ENCODE assay signal across 8 cellular contexts in genomic region chr7:19442016-19442785, GRCh38.
A peak's percentile ranks its signal among the peaks of the same experiment; 100 is the strongest.
DNase-seq lines count a peak whose midpoint lies in the region; ATAC-seq and TF ChIP-seq lines count a peak whose summit lies in the region.

No MANE protein-coding gene starts in this region.

- POLR2A ChIA-PET in activated CD4-positive, alpha-beta T cell treated with anti-CD3 and anti-CD28 coated beads for 36 hours (lab: Charles Lee): no interaction called here

- no peak overlapping the region for H3K27ac ChIP-seq in adrenal gland
- H3K27ac ChIP-seq in neural progenitor cell: no peak overlapping the region

- in situ Hi-C loops in GM13977 (cut with MboI; ENCODE audit: low pct_unique_long_range_greater_than_20kb, low sequenced_read_pairs, unreplicated experiment): no loop called here

- no peak overlapping the region for H2AFZ ChIP-seq in neural progenitor cell (replicated peaks)

- H3K4me1 Mint-ChIP-seq in neural progenitor cell: peaks cover 8% of the 10 kb centered on the region
- no peaks in the 10 kb centered on the region for H3K4me1 Mint-ChIP-seq in activated CD4-positive, alpha-beta T cell treated with anti-CD3 and anti-CD28 coated beads for 36 hours
- H3K4me1 Mint-ChIP-seq in mesothelial cell of epicardium: peaks cover 8% of the 10 kb centered on the region

- no peak overlapping the region for H3K4me2 ChIP-seq in neural progenitor cell

- peak; percentile 40 for TF ChIP-seq CTCF in GM13977 (IDR thresholded peaks at IDR 0.05; ENCODE audit: extremely low read depth, insufficient read depth, missing control alignments)
- TF ChIP-seq CTCF in LNCaP clone FGC (IDR thresholded peaks at IDR 0.05; ENCODE audit: control insufficient read depth, extremely low read depth, insufficient read depth): peak; percentile 56
- TF ChIP-seq CTCF in adrenal gland (IDR thresholded peaks at IDR 0.05): peak in 5 of 6 experiments; percentile 12 to 52 (median 47)
- TF ChIP-seq CTCF in neural progenitor cell (IDR thresholded peaks at IDR 0.05): peak; percentile 66
- no peak for TF ChIP-seq CTCF in mesothelial cell of epicardium (IDR thresholded peaks at IDR 0.05; ENCODE audit: unreplicated experiment)

- H3K9ac ChIP-seq in neural progenitor cell: no peak overlapping the region

- H3K79me2 ChIP-seq in neural progenitor cell (ENCODE audit: low read depth): no peaks in the 10 kb centered on the region

- H3K36me3 ChIP-seq in adrenal gland (replicated peaks in 1 of 2) (no peaks in the 10 kb centered on the region), neural progenitor cell (no peaks in the 10 kb centered on the region)

- CTCF ChIA-PET in activated CD4-positive, alpha-beta T cell treated with anti-CD3 and anti-CD28 coated beads for 36 hours (lab: Charles Lee): interaction anchor here (0.7 kb wide), 1 partner anchor 200 kb away, joined by 3 read pairs; no protein-coding TSS in a partner anchor

- TF ChIP-seq POLR2A in adrenal gland (IDR thresholded peaks at IDR 0.05): no peak

- peaks cover 0 to 7% (median 0%) of the 10 kb centered on the region in 3 donors for H3K9me3 ChIP-seq in adrenal gland (replicated peaks in 1 of 3)
- H3K9me3 ChIP-seq in neural progenitor cell (ENCODE audit: low read depth): no peaks in the 10 kb centered on the region

- H3K4me3 Mint-ChIP-seq in neural progenitor cell: no peak overlapping the region
- H3K4me3 Mint-ChIP-seq in activated CD4-positive, alpha-beta T cell treated with anti-CD3 and anti-CD28 coated beads for 36 hours: no peak overlapping the region
- no peak overlapping the region for H3K4me3 Mint-ChIP-seq in mesothelial cell of epicardium

- H3F3A ChIP-seq in neural progenitor cell (ENCODE audit: low read depth): no peaks in the 10 kb centered on the region

- no peaks in the 10 kb centered on the region for H3K9me3 Mint-ChIP-seq in neural progenitor cell
- H3K9me3 Mint-ChIP-seq in activated CD4-positive, alpha-beta T cell treated with anti-CD3 and anti-CD28 coated beads for 36 hours (ENCODE audit: low read depth): peaks cover 2% of the 10 kb centered on the region
- peaks cover 2% of the 10 kb centered on the region for H3K9me3 Mint-ChIP-seq in mesothelial cell of epicardium

- H3K4me1 ChIP-seq in adrenal gland (replicated peaks in 1 of 2): no peaks in the 10 kb centered on the region
- no peaks in the 10 kb centered on the region for H3K4me1 ChIP-seq in neural progenitor cell

- H3K27me3 ChIP-seq in adrenal gland (no peaks in the 10 kb centered on the region), neural progenitor cell (no peaks in the 10 kb centered on the region)

- DNase-seq in GM13977 (ENCODE audit: low spot score) (peak; percentile 10), LNCaP clone FGC (ENCODE audit: low read depth) (no peak), adrenal gland (peak in 4 of 7 donors; percentile 19 to 26 (median 21)), neural progenitor cell (ENCODE audit: low spot score) (peak; percentile 67), mesothelial cell of epicardium (ENCODE audit: low spot score in 2 of 2, unreplicated experiment in 2 of 2) (no peak)
- no peak for DNase-seq in activated CD4-positive, alpha-beta T cell treated with anti-CD3 and anti-CD28 coated beads for 36 hours
- no peak for DNase-seq in activated CD4-positive, alpha-beta T cell treated with anti-CD3 and anti-CD28 coated beads for 48 hours

- H3K36me3 Mint-ChIP-seq in neural progenitor cell (no peaks in the 10 kb centered on the region), mesothelial cell of epicardium (no peaks in the 10 kb centered on the region)
- no peaks in the 10 kb centered on the region for H3K36me3 Mint-ChIP-seq in activated CD4-positive, alpha-beta T cell treated with anti-CD3 and anti-CD28 coated beads for 36 hours (ENCODE audit: low read depth)

- intact Hi-C loops in adrenal gland (cut with DNase I): loop anchor here in 1 of 2 donors (5.0 kb wide), 1 partner anchor 320 kb away; no protein-coding TSS in a partner anchor
- intact Hi-C loops in activated CD4-positive, alpha-beta T cell treated with anti-CD3 and anti-CD28 coated beads for 36 hours (cut with DNase I, micrococcal nuclease): no loop called here

- WGBS in adrenal gland, 4 donors: 66 to 72% (median 70%) methylated on average over 4 of the region's 4 CpGs

- H3K27me3 Mint-ChIP-seq in neural progenitor cell (ENCODE audit: insufficient read depth, low read depth) (peaks cover 8% of the 10 kb centered on the region), mesothelial cell of epicardium (ENCODE audit: low read depth) (peaks cover 5% of the 10 kb centered on the region)
- H3K27me3 Mint-ChIP-seq in activated CD4-positive, alpha-beta T cell treated with anti-CD3 and anti-CD28 coated beads for 36 hours: no peaks in the 10 kb centered on the region

- ATAC-seq in activated CD4-positive, alpha-beta T cell treated with anti-CD3 and anti-CD28 coated beads for 36 hours: no peak
- no peak for ATAC-seq in GM21360 (IDR thresholded peaks at IDR 0.05; ENCODE audit: unreplicated experiment)

- H3K27ac Mint-ChIP-seq in neural progenitor cell (no peak overlapping the region), mesothelial cell of epicardium (no peak overlapping the region)
- H3K27ac Mint-ChIP-seq in activated CD4-positive, alpha-beta T cell treated with anti-CD3 and anti-CD28 coated beads for 36 hours: no peak overlapping the region

- no peaks in the 10 kb centered on the region for H4K20me1 ChIP-seq in neural progenitor cell (ENCODE audit: low read depth)

- H3K4me3 ChIP-seq in LNCaP clone FGC (ENCODE audit: low read depth, low read length): no peak overlapping the region
- no peak overlapping the region for H3K4me3 ChIP-seq in adrenal gland
- no peak overlapping the region for H3K4me3 ChIP-seq in neural progenitor cell

Comparison
In these comparisons a context has a peak if more than half of its experiments do, and no peak if none do; other contexts are left out.
1. DNase-seq: peak in GM13977 (single experiment), adrenal gland (4 of 7) and neural progenitor cell (single experiment); none in LNCaP clone FGC (single experiment), activated CD4-positive, alpha-beta T cell treated with anti-CD3 and anti-CD28 coated beads for 36 hours (single experiment), mesothelial cell of epicardium (0 of 2) and activated CD4-positive, alpha-beta T cell treated with anti-CD3 and anti-CD28 coated beads for 48 hours (single experiment).